Comparison of ENCODE assay signal across 20 cellular contexts in the genomic region with DNA sequence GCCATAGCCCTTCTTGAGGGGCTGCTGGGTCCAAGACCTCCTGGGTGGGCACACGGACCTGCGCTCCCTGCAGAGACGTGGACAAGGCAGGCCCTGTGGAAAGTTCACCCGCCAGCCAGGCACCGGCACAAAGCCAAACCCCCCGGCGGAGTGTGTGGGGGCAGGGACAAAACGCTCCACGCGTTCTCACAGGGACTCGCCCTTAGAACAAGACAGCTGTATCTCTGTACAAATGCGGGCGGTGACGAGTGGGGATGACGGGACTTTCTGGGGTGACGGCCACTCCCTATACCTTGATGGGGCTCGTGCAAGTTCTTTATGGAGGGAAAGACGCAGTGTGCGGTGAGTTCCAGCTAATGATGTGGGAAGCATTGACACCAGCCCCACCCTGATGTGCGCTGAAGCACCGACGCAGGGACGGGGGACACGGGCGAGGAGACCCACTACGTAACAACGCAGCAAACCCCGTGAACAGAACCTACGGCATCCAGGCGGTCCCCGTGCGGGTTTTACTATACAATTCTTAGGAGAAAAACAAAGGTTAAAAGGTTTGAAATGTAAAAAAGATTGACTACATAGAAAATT. TPM values are rescaled to one million over a fixed set of nuclear protein-coding genes. Genes with fewer than 3 reads are reported as not detected.
A peak's percentile ranks its signal among the peaks of the same experiment; 100 is the strongest.
DNase-seq lines count a peak whose midpoint lies in the region; ATAC-seq and TF ChIP-seq lines count a peak whose summit lies in the region.
"Had no signal": no experiment of that assay in that cellular context is flagged by ENCODE, and none has a peak within 500 bp of the region (broad histone marks: within the 10 kb centered on the region; RNA-seq: fewer than 3 reads in every experiment).

No MANE protein-coding gene starts in this region.

- H3K9me3 Mint-ChIP-seq in nephron = peaks cover 34% of the 10 kb centered on the region
- peaks cover 11% of the 10 kb centered on the region for H3K9me3 Mint-ChIP-seq in Calu3 (ENCODE audit: low read depth, unreplicated experiment)

- no peak for TF ChIP-seq POLR2A in spleen (IDR thresholded peaks at IDR 0.05)

- WGBS in GM23248 (ENCODE audit: low coverage in 1 of 2, low lambda C conversion rate in 2 of 2, missing lambda C conversion rate in 2 of 2), 2 experiments = 93 to 97% methylated on average over 32 of the region's 32 CpGs
- 87 to 97% (median 95%) methylated on average over 31 to 32 of the region's 32 CpGs for WGBS in spleen, 5 donors

- H3K27ac Mint-ChIP-seq in nephron (peak overlapping the region in 2 of 3 experiments; percentile 26 to 47), Calu3 (ENCODE audit: unreplicated experiment) (no peak overlapping the region)
- H3K27ac Mint-ChIP-seq: activated naive CD4-positive, alpha-beta T cell treated with anti-CD3 and anti-CD28 coated beads for 36 hours; activated T-cell treated with anti-CD3 and anti-CD28 coated beads, Interleukin-2, amount 50 U/mL, for 24 hours had no signal

- peaks cover 64% of the 10 kb centered on the region for H3K36me3 Mint-ChIP-seq in nephron (ENCODE audit: low read depth)
- peaks cover 4% of the 10 kb centered on the region for H3K36me3 Mint-ChIP-seq in Calu3 (ENCODE audit: insufficient read depth, unreplicated experiment)

- H3K9ac ChIP-seq in GM23248 = 0 out of 2 replicates have a peak overlapping the region, but pooled peaks have one; percentile 61

- DNase-seq in GM23248 (no peak), coronary artery (ENCODE audit: low spot score) (no peak), spleen (peak; percentile 64), occipital lobe (lab: John Stamatoyannopoulos, UW) (no peak), Calu3 (no peak)
- no peak for DNase-seq in stimulated activated CD8-positive, alpha-beta memory T cell treated with anti-CD3 and anti-CD28 coated beads, Interleukin-4, amount 100 ng/mL, for 48 hours
- DNase-seq: activated naive CD4-positive, alpha-beta T cell treated with anti-CD3 and anti-CD28 coated beads for 36 hours; activated T-cell treated with anti-CD3 and anti-CD28 coated beads, Interleukin-2, amount 50 U/mL, for 24 hours; lower lobe of right lung; NCI-H2081; NCI-H345; SHP77 treated with DMSO at 0.1 percent for 48 hours; stimulated activated CD4-positive, alpha-beta T cell treated with anti-CD3 and anti-CD28 coated beads, Interleukin-2, amount 100 ng/mL, for 48 hours; stimulated activated naive CD4-positive, alpha-beta T cell treated with Interleukin-2 at 50 U/mL for 16 hours had no signal

- no peaks in the 10 kb centered on the region for H4K20me1 ChIP-seq in GM23248 (ENCODE audit: insufficient read depth)

- intact Hi-C loops in spleen (cut with DNase I; ENCODE audit: low total_unique reads) = no loop called here
- intact Hi-C loops in Calu3 (cut with micrococcal nuclease; ENCODE audit: unreplicated experiment) = no loop called here

- peaks cover 12% of the 10 kb centered on the region; the same call in 1 of the 2 replicates for H3F3A ChIP-seq in GM23248 (ENCODE audit: insufficient read depth)

- H3K27me3 ChIP-seq in GM23248 (replicated peaks; ENCODE audit: insufficient read depth) (no peaks in the 10 kb centered on the region), spleen (replicated peaks in 1 of 7) (no peaks in the 10 kb centered on the region)
- H3K27me3 ChIP-seq: pancreas had no signal

- H2AFZ ChIP-seq in GM23248 = no peak overlapping the region

- H3K4me3 ChIP-seq in GM23248 (no peak overlapping the region), coronary artery (peak overlapping the region; percentile 21), spleen (no peak overlapping the region)
- H3K4me3 ChIP-seq: lower lobe of right lung, pancreas had no signal

- H3K4me2 ChIP-seq in GM23248 (ENCODE audit: unreplicated experiment) = no peak overlapping the region

- CTCF ChIA-PET in Calu3 (lab: Charles Lee) = no interaction called here

- no peaks in the 10 kb centered on the region for H3K9me3 ChIP-seq in GM23248 (ENCODE audit: low read depth)
- peaks cover 0 to 10% (median 2%) of the 10 kb centered on the region in 8 donors for H3K9me3 ChIP-seq in spleen
- H3K9me3 ChIP-seq: lower lobe of right lung, pancreas had no signal

- no TSS peak for BruUV-seq in Calu3 (replicated peaks; lab: Mats Ljungman, UMichigan)

- H3K27me3 Mint-ChIP-seq in nephron (ENCODE audit: low read depth) (no peaks in the 10 kb centered on the region), Calu3 (ENCODE audit: unreplicated experiment) (no peaks in the 10 kb centered on the region)
- H3K27me3 Mint-ChIP-seq: activated T-cell treated with anti-CD3 and anti-CD28 coated beads, Interleukin-2, amount 50 U/mL, for 24 hours; B cell; central memory CD8-positive, alpha-beta T cell had no signal

- no peak for TF ChIP-seq CTCF in coronary artery (IDR thresholded peaks at IDR 0.05)
- TF ChIP-seq CTCF in nephron (IDR thresholded peaks at IDR 0.05; ENCODE audit: unreplicated experiment in 3 of 3) = no peak
- no peak for TF ChIP-seq CTCF in spleen (IDR thresholded peaks at IDR 0.05 in 8 of 11, conservative IDR thresholded peaks at IDR 0.05 in 3 of 11)
- no peak for TF ChIP-seq CTCF in Calu3 (IDR thresholded peaks at IDR 0.05; ENCODE audit: unreplicated experiment)

- in situ Hi-C loops in GM23248 (cut with MboI) = no loop called here

- H3K9me2 ChIP-seq in GM23248 (ENCODE audit: insufficient read depth) = no peaks in the 10 kb centered on the region

- peak overlapping the region in 1 of 3 experiments; percentile 40 for H3K4me3 Mint-ChIP-seq in nephron
- no peak overlapping the region for H3K4me3 Mint-ChIP-seq in Calu3 (ENCODE audit: low read depth, unreplicated experiment)
- H3K4me3 Mint-ChIP-seq: activated naive CD4-positive, alpha-beta T cell treated with anti-CD3 and anti-CD28 coated beads for 36 hours; activated T-cell treated with anti-CD3 and anti-CD28 coated beads, Interleukin-2, amount 50 U/mL, for 24 hours; B cell; central memory CD8-positive, alpha-beta T cell had no signal

- H3K4me1 Mint-ChIP-seq in nephron (peaks cover 36% of the 10 kb centered on the region), Calu3 (ENCODE audit: low read depth, unreplicated experiment) (no peaks in the 10 kb centered on the region)

- H3K4me1 ChIP-seq in GM23248 (ENCODE audit: insufficient read depth) = peaks cover 15% of the 10 kb centered on the region
- H3K4me1 ChIP-seq in spleen = peaks cover 0 to 29% (median 13%) of the 10 kb centered on the region in 6 donors
- H3K4me1 ChIP-seq: lower lobe of right lung, pancreas had no signal

- H3K36me3 ChIP-seq in GM23248 (ENCODE audit: low read depth) (no peaks in the 10 kb centered on the region), spleen (peaks cover 0 to 55% (median 6%) of the 10 kb centered on the region in 6 donors)
- H3K36me3 ChIP-seq: lower lobe of right lung, pancreas had no signal

- H3K27ac ChIP-seq in GM23248 = peak overlapping the region; percentile 71
- H3K27ac ChIP-seq in coronary artery = peak overlapping the region in 1 of 2 donors; percentile 86
- peak overlapping the region in 2 of 8 donors; percentile 38 to 64 for H3K27ac ChIP-seq in spleen
- H3K27ac ChIP-seq: HL-60, lower lobe of right lung had no signal

- no peak for ATAC-seq in GM18498 (IDR thresholded peaks at IDR 0.05; ENCODE audit: unreplicated experiment)
- ATAC-seq: lower lobe of right lung had no signal

- no peaks in the 10 kb centered on the region for H3K79me2 ChIP-seq in GM23248 (ENCODE audit: insufficient read depth)

RNA-seq across cellular contexts. Expression of a gene that starts 49.4 kb away (rescaled TPM):
- 37.8 and 53.0 TPM in 2 replicates for total RNA-seq in GM23248 (2014; rRNA removed; shearing (Covaris generic))
- polyA plus RNA-seq in GM23248 (2016; fragmentation: Nextera tagmentation; extraction: Ambion mirVana) (23.1 and 24.6 TPM in 2 replicates), spleen (10 to 100 TPM; 10.4 to 22.6 (median 19.8) TPM)
- total RNA-seq in spleen (10 to 100 TPM; 22.5 to 57.6 (median 39.9) TPM), occipital lobe (9.4 TPM), Calu3 (2022) (31.9 and 34.6 TPM in 2 replicates)
